ENCODE assay signal across 8 cellular contexts in genomic region chr13:98575009-98575866, GRCh38. TPM values are rescaled to one million over a fixed set of nuclear protein-coding genes. Genes with fewer than 3 reads are reported as not detected.
DNase-seq lines count a peak whose midpoint lies in the region; ATAC-seq and TF ChIP-seq lines count a peak whose summit lies in the region.

No MANE protein-coding gene starts in this region.

- TF ChIP-seq CTCF in thoracic aorta (IDR thresholded peaks at IDR 0.05), result no peak

- no peak for DNase-seq in activated CD4-positive, alpha-beta T cell treated with anti-CD3 and anti-CD28 coated beads, Interleukin-2, amount 10 ng/mL, durations not matched to agents 24 days and 14 days
- DNase-seq in activated CD4-positive, alpha-beta T cell treated with anti-CD3 and anti-CD28 coated beads, Interleukin-2, amount 50 U/mL, for 48 hours, result no peak
- DNase-seq in activated CD8-positive, alpha-beta T cell treated with anti-CD3 and anti-CD28 coated beads, Interleukin-2, amount 10 ng/mL, durations not matched to agents 7 days and 5 days, result no peak
- DNase-seq in immature natural killer cell (no peak), thoracic aorta (ENCODE audit: low spot score) (no peak), T-helper 9 cell (no peak), hippocampal formation (lab: John Stamatoyannopoulos, UW) (no peak)

- POLR2A ChIA-PET in activated CD8-positive, alpha-beta T cell treated with anti-CD3 and anti-CD28 coated beads, Interleukin-2, amount 10 ng/mL, durations not matched to agents 7 days and 5 days (lab: Charles Lee), result interaction anchor here (0.7 to 3.5 kb wide), 7 partner anchors 10 to 129 kb away, joined by 3 to 20 read pairs (median 4); no protein-coding TSS in a partner anchor

- H3K4me3 Mint-ChIP-seq in activated CD4-positive, alpha-beta T cell treated with anti-CD3 and anti-CD28 coated beads, Interleukin-2, amount 10 ng/mL, durations not matched to agents 24 days and 14 days, result peak overlapping the region; percentile 98
- peak overlapping the region; percentile 86 for H3K4me3 Mint-ChIP-seq in activated CD8-positive, alpha-beta T cell treated with anti-CD3 and anti-CD28 coated beads, Interleukin-2, amount 10 ng/mL, durations not matched to agents 7 days and 5 days
- peak overlapping the region; percentile 88 to 93 (median 93) for H3K4me3 Mint-ChIP-seq in immature natural killer cell

- intact Hi-C loops in activated CD4-positive, alpha-beta T cell treated with anti-CD3 and anti-CD28 coated beads, Interleukin-2, amount 10 ng/mL, durations not matched to agents 24 days and 14 days (cut with micrococcal nuclease), result loop anchor here (2.0 to 10.0 kb wide), 4 partner anchors 24 to 640 kb away; no protein-coding TSS in a partner anchor

- no peak for ATAC-seq in activated CD8-positive, alpha-beta T cell treated with anti-CD3 and anti-CD28 coated beads, Interleukin-2, amount 10 ng/mL, durations not matched to agents 7 days and 5 days
- ATAC-seq in thoracic aorta (ENCODE audit: insufficient number of reproducible peaks, low FRiP score, low read depth) (no peak), HG03571 (IDR thresholded peaks at IDR 0.05; ENCODE audit: unreplicated experiment) (no peak)

- H3K27ac ChIP-seq in thoracic aorta, result peak overlapping the region; percentile 90 to 92

- H3K9me3 Mint-ChIP-seq in activated CD4-positive, alpha-beta T cell treated with anti-CD3 and anti-CD28 coated beads, Interleukin-2, amount 10 ng/mL, durations not matched to agents 24 days and 14 days, result no peaks in the 10 kb centered on the region
- H3K9me3 Mint-ChIP-seq in activated CD8-positive, alpha-beta T cell treated with anti-CD3 and anti-CD28 coated beads, Interleukin-2, amount 10 ng/mL, durations not matched to agents 7 days and 5 days (ENCODE audit: insufficient read depth), result no peaks in the 10 kb centered on the region
- no peaks in the 10 kb centered on the region for H3K9me3 Mint-ChIP-seq in immature natural killer cell

- H3K36me3 Mint-ChIP-seq in activated CD4-positive, alpha-beta T cell treated with anti-CD3 and anti-CD28 coated beads, Interleukin-2, amount 10 ng/mL, durations not matched to agents 24 days and 14 days (ENCODE audit: low read depth), result peaks cover 22% of the 10 kb centered on the region
- peaks cover 42% of the 10 kb centered on the region for H3K36me3 Mint-ChIP-seq in activated CD8-positive, alpha-beta T cell treated with anti-CD3 and anti-CD28 coated beads, Interleukin-2, amount 10 ng/mL, durations not matched to agents 7 days and 5 days (ENCODE audit: low read depth)
- no peaks in the 10 kb centered on the region for H3K36me3 Mint-ChIP-seq in immature natural killer cell

- peaks cover 57% of the 10 kb centered on the region for H3K4me1 Mint-ChIP-seq in activated CD4-positive, alpha-beta T cell treated with anti-CD3 and anti-CD28 coated beads, Interleukin-2, amount 10 ng/mL, durations not matched to agents 24 days and 14 days
- peaks cover 54% of the 10 kb centered on the region for H3K4me1 Mint-ChIP-seq in activated CD8-positive, alpha-beta T cell treated with anti-CD3 and anti-CD28 coated beads, Interleukin-2, amount 10 ng/mL, durations not matched to agents 7 days and 5 days (ENCODE audit: low read depth)
- peaks cover 53 to 62% of the 10 kb centered on the region in 2 donors for H3K4me1 Mint-ChIP-seq in immature natural killer cell

- no peaks in the 10 kb centered on the region for H3K9me3 ChIP-seq in thoracic aorta

- peaks cover 31 to 35% of the 10 kb centered on the region in 2 donors for H3K4me1 ChIP-seq in thoracic aorta (ENCODE audit: control insufficient read depth in 1 of 2, low read depth in 2 of 2)

- H3K36me3 ChIP-seq in thoracic aorta, result no peaks in the 10 kb centered on the region

- peak overlapping the region; percentile 98 for H3K4me3 ChIP-seq in thoracic aorta

- CTCF ChIA-PET in activated CD8-positive, alpha-beta T cell treated with anti-CD3 and anti-CD28 coated beads, Interleukin-2, amount 10 ng/mL, durations not matched to agents 7 days and 5 days (lab: Charles Lee), result interaction anchor here (1.1 to 1.4 kb wide), 2 partner anchors 29 to 93 kb away, joined by 3 read pairs; no protein-coding TSS in a partner anchor

- peak overlapping the region; percentile 94 for H3K27ac Mint-ChIP-seq in activated CD4-positive, alpha-beta T cell treated with anti-CD3 and anti-CD28 coated beads, Interleukin-2, amount 10 ng/mL, durations not matched to agents 24 days and 14 days
- peak overlapping the region; percentile 88 for H3K27ac Mint-ChIP-seq in activated CD8-positive, alpha-beta T cell treated with anti-CD3 and anti-CD28 coated beads, Interleukin-2, amount 10 ng/mL, durations not matched to agents 7 days and 5 days
- peak overlapping the region; percentile 76 to 95 (median 87) for H3K27ac Mint-ChIP-seq in immature natural killer cell

- no peaks in the 10 kb centered on the region for H3K27me3 Mint-ChIP-seq in activated CD4-positive, alpha-beta T cell treated with anti-CD3 and anti-CD28 coated beads, Interleukin-2, amount 10 ng/mL, durations not matched to agents 24 days and 14 days
- H3K27me3 Mint-ChIP-seq in activated CD8-positive, alpha-beta T cell treated with anti-CD3 and anti-CD28 coated beads, Interleukin-2, amount 10 ng/mL, durations not matched to agents 7 days and 5 days (ENCODE audit: low read depth), result no peaks in the 10 kb centered on the region
- peaks cover 0 to 18% (median 7%) of the 10 kb centered on the region in 3 donors for H3K27me3 Mint-ChIP-seq in immature natural killer cell (ENCODE audit: low read depth in 3 of 3)

- H3K27me3 ChIP-seq in thoracic aorta (replicated peaks; ENCODE audit: insufficient read depth), result no peaks in the 10 kb centered on the region

RNA-seq across cellular contexts. Expression of gene STK24, which starts 1.7 kb away (rescaled TPM):
- total RNA-seq in activated CD4-positive, alpha-beta T cell treated with anti-CD3 and anti-CD28 coated beads, Interleukin-2, amount 10 ng/mL, durations not matched to agents 24 days and 14 days, result 127 and 136 TPM in 2 replicates
- 100 to 1,000 TPM; 140 to 151 TPM for total RNA-seq in activated CD8-positive, alpha-beta T cell treated with anti-CD3 and anti-CD28 coated beads, Interleukin-2, amount 10 ng/mL, durations not matched to agents 7 days and 5 days
- 10 to 100 TPM; 10.8 to 18.8 (median 15.8) TPM for polyA plus RNA-seq in immature natural killer cell
- total RNA-seq in thoracic aorta, result 10 to 100 TPM; 50.8 to 80.3 TPM
